14 cellular contexts compared by ENCODE assay signal in genomic region chr17:61750656-61751055, GRCh38.
DNase-seq lines count a peak whose midpoint lies in the region; ATAC-seq, FAIRE-seq and TF ChIP-seq lines count a peak whose summit lies in the region.
"Had no signal": no experiment of that assay in that cellular context is flagged by ENCODE, and none has a peak within 500 bp of the region (broad histone marks: within the 10 kb centered on the region; RNA-seq: fewer than 3 reads in every experiment).

No MANE protein-coding gene starts in this region.

- H3K9me3 Mint-ChIP-seq in CD8-positive, alpha-beta T cell = peaks cover 6% of the 10 kb centered on the region

- no peaks in the 10 kb centered on the region for H3K36me3 ChIP-seq in CD8-positive, alpha-beta T cell (ENCODE audit: insufficient read depth, low read length)
- H3K36me3 ChIP-seq: uterus had no signal

- FAIRE-seq in HTR-8/SVneo (lab: Jason Lieb, UNC) = no peak

- H3K36me3 Mint-ChIP-seq in CD8-positive, alpha-beta T cell = no peaks in the 10 kb centered on the region

- POLR2A ChIA-PET in CD8-positive, alpha-beta T cell (lab: Charles Lee) = no interaction called here

- H3K27me3 ChIP-seq in CD8-positive, alpha-beta T cell (ENCODE audit: insufficient read depth, low read length) = no peaks in the 10 kb centered on the region
- H3K27me3 ChIP-seq: uterus had no signal

- H3K27ac ChIP-seq in CD8-positive, alpha-beta T cell (ENCODE audit: low read depth, low read length) = no peak overlapping the region
- H3K27ac ChIP-seq: uterus had no signal

- H3K4me3 Mint-ChIP-seq in CD8-positive, alpha-beta T cell = no peak overlapping the region
- H3K4me3 Mint-ChIP-seq: activated naive CD8-positive, alpha-beta T cell; nephron had no signal

- ATAC-seq in GM18520 (IDR thresholded peaks at IDR 0.05; ENCODE audit: unreplicated experiment) (peak; percentile 92), GM21515 (IDR thresholded peaks at IDR 0.05; ENCODE audit: unreplicated experiment) (peak; percentile 88), HG03139 (IDR thresholded peaks at IDR 0.05; ENCODE audit: unreplicated experiment) (peak; percentile 91)
- ATAC-seq in CD8-positive, alpha-beta T cell = no peak

- peak; percentile 7 for DNase-seq in SKM-1 treated with dmso at 0.1 percent for 144 hours (lab: John Stamatoyannopoulos, UW; ENCODE audit: unreplicated experiment)
- DNase-seq in HTR-8/SVneo (ENCODE audit: insufficient read length, low spot score) = no peak
- DNase-seq in stimulated activated CD4-positive, alpha-beta T cell treated with anti-CD3 and anti-CD28 coated beads, Interleukin-1b, Interleukin-23, amount 100 ng/mL, for 48 hours = no peak
- DNase-seq in CD8-positive, alpha-beta T cell = no peak
- no peak for DNase-seq in SHP77 (lab: John Stamatoyannopoulos, UW)
- DNase-seq: effector memory CD4-positive, alpha-beta T cell; NCI-H1092; OCI-M1; uterus had no signal

- H3K27me3 Mint-ChIP-seq in CD8-positive, alpha-beta T cell (ENCODE audit: low read depth) = no peaks in the 10 kb centered on the region
- H3K27me3 Mint-ChIP-seq: activated naive CD8-positive, alpha-beta T cell had no signal

- no peak overlapping the region for H3K27ac Mint-ChIP-seq in CD8-positive, alpha-beta T cell
- H3K27ac Mint-ChIP-seq: activated naive CD8-positive, alpha-beta T cell; nephron had no signal

- no peaks in the 10 kb centered on the region for H3K4me1 Mint-ChIP-seq in CD8-positive, alpha-beta T cell (ENCODE audit: low read depth)
- H3K4me1 Mint-ChIP-seq: nephron had no signal

- H3K4me3 ChIP-seq in CD8-positive, alpha-beta T cell (ENCODE audit: low read depth, low read length) = no peak overlapping the region
- H3K4me3 ChIP-seq: uterus had no signal

- CTCF ChIA-PET in CD8-positive, alpha-beta T cell (lab: Charles Lee) = no interaction called here

- intact Hi-C loops in CD8-positive, alpha-beta T cell (cut with DNase I, micrococcal nuclease) = no loop called here

- H3K4me1 ChIP-seq in CD8-positive, alpha-beta T cell (ENCODE audit: insufficient read depth, low read length) = no peaks in the 10 kb centered on the region
- H3K4me1 ChIP-seq: uterus had no signal

- no peaks in the 10 kb centered on the region for H3K9me3 ChIP-seq in CD8-positive, alpha-beta T cell (ENCODE audit: low read length)
- H3K9me3 ChIP-seq: uterus had no signal

- no peak for TF ChIP-seq CTCF in CD8-positive, alpha-beta T cell (IDR thresholded peaks at IDR 0.05)
